18 cellular contexts compared by ENCODE assay signal in the genomic region with DNA sequence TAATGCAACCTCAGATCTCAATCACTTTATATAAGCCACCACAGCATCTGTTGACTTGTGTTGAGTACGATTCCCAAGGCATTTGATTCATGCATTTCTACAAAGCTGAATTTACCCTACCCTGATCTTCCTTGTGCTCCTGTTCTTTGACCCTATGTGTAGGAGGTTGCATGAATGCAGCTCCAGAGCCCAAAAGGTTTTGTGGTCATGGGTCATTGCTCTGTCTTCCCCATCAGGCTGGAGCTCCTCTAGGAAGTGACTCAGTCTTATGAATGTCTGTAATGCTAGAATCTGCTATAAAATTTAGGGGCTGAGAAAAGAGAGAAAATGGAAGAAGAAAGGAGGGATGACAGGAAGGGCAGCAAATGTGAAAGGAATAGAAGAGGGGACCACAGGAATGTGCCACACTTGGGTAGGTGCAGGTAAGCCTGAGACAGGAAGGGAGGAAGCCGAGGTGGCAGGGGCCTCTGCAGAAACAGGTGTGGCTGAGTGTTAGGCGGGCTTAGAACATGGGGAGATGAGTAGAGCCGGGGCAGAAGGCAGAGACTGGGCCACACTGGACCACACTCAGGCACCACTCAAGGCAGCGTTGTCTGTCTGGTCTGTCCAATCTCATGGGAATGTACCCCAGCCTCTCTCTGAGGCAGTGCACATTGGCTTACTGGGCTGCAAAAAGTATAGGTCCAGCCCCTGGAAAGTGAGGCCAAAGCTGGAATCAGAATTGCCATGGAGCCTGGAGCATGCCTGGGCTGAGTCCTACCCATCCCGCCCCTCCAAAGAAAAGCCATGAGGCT.
DNase-seq lines count a peak whose midpoint lies in the region; ATAC-seq lines count a peak whose summit lies in the region.
"Had no signal": no experiment of that assay in that cellular context is flagged by ENCODE, and none has a peak within 500 bp of the region (broad histone marks: within the 10 kb centered on the region; RNA-seq: fewer than 3 reads in every experiment).

No MANE protein-coding gene starts in this region.

- H3K27ac Mint-ChIP-seq in activated CD4-positive, alpha-beta T cell treated with anti-CD3 and anti-CD28 coated beads for 36 hours = peak overlapping the region; percentile 10
- H3K27ac Mint-ChIP-seq in IgD-negative memory B cell = peak overlapping the region in 2 of 3 donors; percentile 54 to 88
- H3K27ac Mint-ChIP-seq in activated naive CD8-positive, alpha-beta T cell treated with anti-CD3 and anti-CD28 coated beads, Interleukin-2, amount 10 ng/mL, durations not matched to agents 7 days and 5 days = peak overlapping the region; percentile 0

- intact Hi-C loops in activated CD4-positive, alpha-beta T cell treated with anti-CD3 and anti-CD28 coated beads for 36 hours (cut with DNase I, micrococcal nuclease) = no loop called here

- H3K4me3 Mint-ChIP-seq in activated CD4-positive, alpha-beta T cell treated with anti-CD3 and anti-CD28 coated beads for 36 hours = no peak overlapping the region
- peak overlapping the region in 1 of 4 donors; percentile 41 for H3K4me3 Mint-ChIP-seq in IgD-negative memory B cell
- H3K4me3 Mint-ChIP-seq in activated naive CD8-positive, alpha-beta T cell treated with anti-CD3 and anti-CD28 coated beads, Interleukin-2, amount 10 ng/mL, durations not matched to agents 7 days and 5 days = no peak overlapping the region

- DNase-seq in activated CD4-positive, alpha-beta T cell treated with anti-CD3 and anti-CD28 coated beads for 36 hours = no peak
- no peak for DNase-seq in activated CD4-positive, alpha-beta T cell treated with anti-CD3 and anti-CD28 coated beads, Interleukin-2, amount 50 U/mL, for 4 hours
- DNase-seq in activated naive CD8-positive, alpha-beta T cell treated with anti-CD3 and anti-CD28 coated beads, Interleukin-2, amount 10 ng/mL, durations not matched to agents 7 days and 5 days = no peak
- DNase-seq in renal cortical epithelial cell (ENCODE audit: low read depth) (peak; percentile 19), dermis blood vessel endothelial cell (no peak)
- DNase-seq: Caco-2, DMS79, NCI-H1105 treated with DMSO at 0.1 percent for 48 hours, NCI-H187, NCI-H446 treated with DMSO at 0.1 percent for 48 hours, NCI-H748 treated with DMSO at 0.1 percent for 48 hours, PC-9, SHP77 had no signal

- H3K4me1 Mint-ChIP-seq in activated CD4-positive, alpha-beta T cell treated with anti-CD3 and anti-CD28 coated beads for 36 hours = peaks cover 81% of the 10 kb centered on the region
- H3K4me1 Mint-ChIP-seq in IgD-negative memory B cell = no peaks in the 10 kb centered on the region
- H3K4me1 Mint-ChIP-seq in activated naive CD8-positive, alpha-beta T cell treated with anti-CD3 and anti-CD28 coated beads, Interleukin-2, amount 10 ng/mL, durations not matched to agents 7 days and 5 days = peaks cover 28% of the 10 kb centered on the region

- peaks cover 5% of the 10 kb centered on the region for H3K36me3 Mint-ChIP-seq in activated CD4-positive, alpha-beta T cell treated with anti-CD3 and anti-CD28 coated beads for 36 hours (ENCODE audit: low read depth)
- H3K36me3 Mint-ChIP-seq in IgD-negative memory B cell = no peaks in the 10 kb centered on the region
- H3K36me3 Mint-ChIP-seq in activated naive CD8-positive, alpha-beta T cell treated with anti-CD3 and anti-CD28 coated beads, Interleukin-2, amount 10 ng/mL, durations not matched to agents 7 days and 5 days = peaks cover 4% of the 10 kb centered on the region

- POLR2A ChIA-PET in activated CD4-positive, alpha-beta T cell treated with anti-CD3 and anti-CD28 coated beads for 36 hours (lab: Charles Lee) = no interaction called here
- POLR2A ChIA-PET in activated naive CD8-positive, alpha-beta T cell treated with anti-CD3 and anti-CD28 coated beads, Interleukin-2, amount 10 ng/mL, durations not matched to agents 7 days and 5 days (lab: Charles Lee) = interaction anchor here (1.5 kb wide), 1 partner anchor 15 kb away, joined by 3 read pairs; no protein-coding TSS in a partner anchor

- ATAC-seq in activated CD4-positive, alpha-beta T cell treated with anti-CD3 and anti-CD28 coated beads for 36 hours = no peak
- no peak for ATAC-seq in activated naive CD8-positive, alpha-beta T cell treated with anti-CD3 and anti-CD28 coated beads, Interleukin-2, amount 10 ng/mL, durations not matched to agents 7 days and 5 days (ENCODE audit: low read depth)
- ATAC-seq in HG02610 (IDR thresholded peaks at IDR 0.05; ENCODE audit: unreplicated experiment) (no peak), GM18907 (IDR thresholded peaks at IDR 0.05; ENCODE audit: unreplicated experiment) (no peak)
- ATAC-seq: HCT116, K562 had no signal

- H3K27me3 Mint-ChIP-seq in activated CD4-positive, alpha-beta T cell treated with anti-CD3 and anti-CD28 coated beads for 36 hours = no peaks in the 10 kb centered on the region
- H3K27me3 Mint-ChIP-seq in IgD-negative memory B cell = no peaks in the 10 kb centered on the region
- H3K27me3 Mint-ChIP-seq in activated naive CD8-positive, alpha-beta T cell treated with anti-CD3 and anti-CD28 coated beads, Interleukin-2, amount 10 ng/mL, durations not matched to agents 7 days and 5 days = no peaks in the 10 kb centered on the region

- CTCF ChIA-PET in activated CD4-positive, alpha-beta T cell treated with anti-CD3 and anti-CD28 coated beads for 36 hours (lab: Charles Lee) = interaction anchor here (0.7 to 1.5 kb wide), 2 partner anchors 9 to 529 kb away, joined by 4 read pairs; no protein-coding TSS in a partner anchor

- H3K9me3 Mint-ChIP-seq in activated CD4-positive, alpha-beta T cell treated with anti-CD3 and anti-CD28 coated beads for 36 hours (ENCODE audit: low read depth) = peaks cover 11% of the 10 kb centered on the region
- peaks cover 0 to 12% (median 6%) of the 10 kb centered on the region in 3 donors for H3K9me3 Mint-ChIP-seq in IgD-negative memory B cell
- peaks cover 3% of the 10 kb centered on the region for H3K9me3 Mint-ChIP-seq in activated naive CD8-positive, alpha-beta T cell treated with anti-CD3 and anti-CD28 coated beads, Interleukin-2, amount 10 ng/mL, durations not matched to agents 7 days and 5 days

Comparison
In these comparisons a context has a peak if more than half of its experiments do, and no peak if none do; other contexts are left out.
1. H3K27ac Mint-ChIP-seq: peak in every context shown above with its lines; median percentile 71 in IgD-negative memory B cell; 10 in activated CD4-positive, alpha-beta T cell treated with anti-CD3 and anti-CD28 coated beads for 36 hours; 0 in activated naive CD8-positive, alpha-beta T cell treated with anti-CD3 and anti-CD28 coated beads, Interleukin-2, amount 10 ng/mL, durations not matched to agents 7 days and 5 days.